Comparison of ENCODE assay signal across 17 cellular contexts in genomic region chr18:62987859-62988258, GRCh38.
"Had no signal": no experiment of that assay in that cellular context is flagged by ENCODE, and none has a peak within 500 bp of the region (broad histone marks: within the 10 kb centered on the region; RNA-seq: fewer than 3 reads in every experiment).

No MANE protein-coding gene starts in this region.

- H3K4me1 ChIP-seq: psoas muscle, right lobe of liver, uterus had no signal

- H3K27me3 ChIP-seq: right lobe of liver, uterus had no signal

- H3K36me3 ChIP-seq: right lobe of liver, uterus had no signal

- H3K36me3 Mint-ChIP-seq: natural killer cell treated with Interleukin-12 subunit alpha and Interleukin-12 subunit beta and Interleukin-15 and Interleukin-18, amount 100 ng/mL, for 72 hours; type B pancreatic cell had no signal

- H3K4me3 Mint-ChIP-seq: natural killer cell treated with Interleukin-12 subunit alpha and Interleukin-12 subunit beta and Interleukin-15 and Interleukin-18, amount 100 ng/mL, for 72 hours; stimulated activated naive B cell treated with anti-CD40 and anti-IgM and Interleukin-4, amounts not matched to agents 10 μg/mL and 1 μg/mL and 100 μg/mL, for 72 hours; stimulated activated naive CD8-positive, alpha-beta T cell treated with anti-CD3 and anti-CD28 coated beads, Interleukin-15, amount 100 ng/mL, for 72 hours; type B pancreatic cell had no signal

- DNase-seq: effector CD8-positive, alpha-beta T cell; foreskin melanocyte; hippocampal formation; kidney glomerular epithelial cell; mammary epithelial cell; psoas muscle; retina; right lobe of liver; stimulated activated CD4-positive, alpha-beta T cell treated with anti-CD3 and anti-CD28 coated beads, Interleukin-15, amount 100 ng/mL, for 24 hours; stimulated activated CD4-positive, alpha-beta T cell treated with anti-CD3 and anti-CD28 coated beads, Interleukin-1b, Interleukin-23, amount 100 ng/mL, for 48 hours; stimulated activated CD4-positive, alpha-beta T cell treated with anti-CD3 and anti-CD28 coated beads, Interleukin-4, amount 100 ng/mL, for 24 hours; stimulated activated naive B cell treated with anti-CD40 and anti-IgM and Interleukin-4, amounts not matched to agents 10 μg/mL and 1 μg/mL and 100 μg/mL, for 72 hours; stimulated activated naive CD8-positive, alpha-beta T cell treated with anti-CD3 and anti-CD28 coated beads, Interleukin-15, amount 100 ng/mL, for 72 hours; uterus had no signal

- H3K4me1 Mint-ChIP-seq: stimulated activated naive CD8-positive, alpha-beta T cell treated with anti-CD3 and anti-CD28 coated beads, Interleukin-15, amount 100 ng/mL, for 72 hours had no signal

- H3K9me3 Mint-ChIP-seq: natural killer cell treated with Interleukin-12 subunit alpha and Interleukin-12 subunit beta and Interleukin-15 and Interleukin-18, amount 100 ng/mL, for 72 hours; stimulated activated naive CD8-positive, alpha-beta T cell treated with anti-CD3 and anti-CD28 coated beads, Interleukin-15, amount 100 ng/mL, for 72 hours; type B pancreatic cell had no signal

- ATAC-seq: psoas muscle; stimulated activated naive B cell treated with anti-CD40 and anti-IgM and Interleukin-4, amounts not matched to agents 10 μg/mL and 1 μg/mL and 100 μg/mL, for 72 hours had no signal

- H3K27me3 Mint-ChIP-seq: type B pancreatic cell had no signal

- H3K27ac Mint-ChIP-seq: natural killer cell treated with Interleukin-12 subunit alpha and Interleukin-12 subunit beta and Interleukin-15 and Interleukin-18, amount 100 ng/mL, for 72 hours; stimulated activated naive B cell treated with anti-CD40 and anti-IgM and Interleukin-4, amounts not matched to agents 10 μg/mL and 1 μg/mL and 100 μg/mL, for 72 hours; type B pancreatic cell had no signal

- H3K4me3 ChIP-seq: coronary artery, psoas muscle had no signal

- H3K9me3 ChIP-seq: psoas muscle, right lobe of liver, uterus had no signal

- H3K27ac ChIP-seq: coronary artery, psoas muscle, right lobe of liver had no signal
